ENCODE assay signal across 23 cellular contexts in genomic region chr15:48941913-48942312, GRCh38. TPM values are rescaled to one million over a fixed set of nuclear protein-coding genes. Genes with fewer than 3 reads are reported as not detected.
DNase-seq lines count a peak whose midpoint lies in the region; ATAC-seq and TF ChIP-seq lines count a peak whose summit lies in the region.
"Had no signal": no experiment of that assay in that cellular context is flagged by ENCODE, and none has a peak within 500 bp of the region (broad histone marks: within the 10 kb centered on the region; RNA-seq: fewer than 3 reads in every experiment).

No MANE protein-coding gene starts in this region.

- no peaks in the 10 kb centered on the region for H3K9me3 Mint-ChIP-seq in natural killer cell treated with Interleukin-12 subunit alpha and Interleukin-12 subunit beta and Interleukin-15 and Interleukin-18, amount 100 ng/mL, for 72 hours
- no peaks in the 10 kb centered on the region for H3K9me3 Mint-ChIP-seq in natural killer cell
- peaks cover 8% of the 10 kb centered on the region for H3K9me3 Mint-ChIP-seq in activated T-helper 1 cell treated with anti-CD3 and anti-CD28 coated beads, Interleukin-12 subunit alpha, Interleukin-12 subunit beta, Interleukin-2, Interleukin-4 antibody, amounts not matched to agents 30 ng/mL and 10 ng/mL and 1 ng/mL, durations not matched to agents 14 hours and 24 hours and 36 hours
- H3K9me3 Mint-ChIP-seq in chondrocyte (ENCODE audit: low read depth): peaks cover 10% of the 10 kb centered on the region
- H3K9me3 Mint-ChIP-seq in activated CD8-positive, alpha-beta T cell treated with anti-CD3 and anti-CD28 coated beads, Interleukin-2, amount 10 ng/mL, durations not matched to agents 7 days and 5 days (ENCODE audit: insufficient read depth): no peaks in the 10 kb centered on the region
- H3K9me3 Mint-ChIP-seq: CD4-positive, alpha-beta T cell; CD8-positive, alpha-beta memory T cell had no signal

- intact Hi-C loops in natural killer cell (cut with micrococcal nuclease): no loop called here
- intact Hi-C loops in activated T-helper 1 cell treated with anti-CD3 and anti-CD28 coated beads, Interleukin-12 subunit alpha, Interleukin-12 subunit beta, Interleukin-2, Interleukin-4 antibody, amounts not matched to agents 30 ng/mL and 10 ng/mL and 1 ng/mL, durations not matched to agents 14 hours and 24 hours and 36 hours (cut with micrococcal nuclease): no loop called here

- peaks cover 18 to 26% of the 10 kb centered on the region in 2 donors for H3K27me3 Mint-ChIP-seq in natural killer cell treated with Interleukin-12 subunit alpha and Interleukin-12 subunit beta and Interleukin-15 and Interleukin-18, amount 100 ng/mL, for 72 hours
- H3K27me3 Mint-ChIP-seq in natural killer cell (ENCODE audit: low read depth in 2 of 2): peaks cover 13 to 16% of the 10 kb centered on the region in 2 donors
- no peaks in the 10 kb centered on the region for H3K27me3 Mint-ChIP-seq in activated T-helper 1 cell treated with anti-CD3 and anti-CD28 coated beads, Interleukin-12 subunit alpha, Interleukin-12 subunit beta, Interleukin-2, Interleukin-4 antibody, amounts not matched to agents 30 ng/mL and 10 ng/mL and 1 ng/mL, durations not matched to agents 14 hours and 24 hours and 36 hours (ENCODE audit: insufficient read depth)
- no peaks in the 10 kb centered on the region for H3K27me3 Mint-ChIP-seq in chondrocyte (ENCODE audit: low read depth)
- peaks cover 14% of the 10 kb centered on the region for H3K27me3 Mint-ChIP-seq in activated CD8-positive, alpha-beta T cell treated with anti-CD3 and anti-CD28 coated beads, Interleukin-2, amount 10 ng/mL, durations not matched to agents 7 days and 5 days (ENCODE audit: low read depth)

- H3K27ac Mint-ChIP-seq in natural killer cell treated with Interleukin-12 subunit alpha and Interleukin-12 subunit beta and Interleukin-15 and Interleukin-18, amount 100 ng/mL, for 72 hours: peak overlapping the region in 1 of 2 donors; percentile 94
- H3K27ac Mint-ChIP-seq in natural killer cell (no peak overlapping the region), chondrocyte (ENCODE audit: unreplicated experiment) (peak overlapping the region; percentile 23)
- H3K27ac Mint-ChIP-seq in activated T-helper 1 cell treated with anti-CD3 and anti-CD28 coated beads, Interleukin-12 subunit alpha, Interleukin-12 subunit beta, Interleukin-2, Interleukin-4 antibody, amounts not matched to agents 30 ng/mL and 10 ng/mL and 1 ng/mL, durations not matched to agents 14 hours and 24 hours and 36 hours: peak overlapping the region; percentile 31
- H3K27ac Mint-ChIP-seq in activated CD8-positive, alpha-beta T cell treated with anti-CD3 and anti-CD28 coated beads, Interleukin-2, amount 10 ng/mL, durations not matched to agents 7 days and 5 days: no peak overlapping the region
- H3K27ac Mint-ChIP-seq: CD14-positive monocyte; CD4-positive, alpha-beta T cell; CD8-positive, alpha-beta memory T cell had no signal

- ATAC-seq in natural killer cell treated with Interleukin-12 subunit alpha and Interleukin-12 subunit beta and Interleukin-15 and Interleukin-18, amount 100 ng/mL, for 72 hours: no peak
- ATAC-seq in natural killer cell: no peak
- ATAC-seq in left lobe of liver: no peak
- no peak for ATAC-seq in activated CD8-positive, alpha-beta T cell treated with anti-CD3 and anti-CD28 coated beads, Interleukin-2, amount 10 ng/mL, durations not matched to agents 7 days and 5 days
- ATAC-seq: A549, GM12878 had no signal

- peaks cover 7% of the 10 kb centered on the region for H3K36me3 Mint-ChIP-seq in natural killer cell treated with Interleukin-12 subunit alpha and Interleukin-12 subunit beta and Interleukin-15 and Interleukin-18, amount 100 ng/mL, for 72 hours
- H3K36me3 Mint-ChIP-seq in natural killer cell: no peaks in the 10 kb centered on the region
- peaks cover 17% of the 10 kb centered on the region for H3K36me3 Mint-ChIP-seq in activated T-helper 1 cell treated with anti-CD3 and anti-CD28 coated beads, Interleukin-12 subunit alpha, Interleukin-12 subunit beta, Interleukin-2, Interleukin-4 antibody, amounts not matched to agents 30 ng/mL and 10 ng/mL and 1 ng/mL, durations not matched to agents 14 hours and 24 hours and 36 hours (ENCODE audit: low read depth)
- peaks cover 11% of the 10 kb centered on the region for H3K36me3 Mint-ChIP-seq in chondrocyte (ENCODE audit: low read depth)
- H3K36me3 Mint-ChIP-seq in activated CD8-positive, alpha-beta T cell treated with anti-CD3 and anti-CD28 coated beads, Interleukin-2, amount 10 ng/mL, durations not matched to agents 7 days and 5 days (ENCODE audit: low read depth): no peaks in the 10 kb centered on the region
- H3K36me3 Mint-ChIP-seq: CD14-positive monocyte; CD8-positive, alpha-beta memory T cell had no signal

- no peak for DNase-seq in natural killer cell treated with Interleukin-12 subunit alpha and Interleukin-12 subunit beta and Interleukin-15 and Interleukin-18, amount 100 ng/mL, for 72 hours (ENCODE audit: low spot score)
- DNase-seq in natural killer cell: no peak
- DNase-seq in activated T-helper 1 cell treated with anti-CD3 and anti-CD28 coated beads, Interleukin-12 subunit alpha, Interleukin-12 subunit beta, Interleukin-2, Interleukin-4 antibody, amounts not matched to agents 30 ng/mL and 10 ng/mL and 1 ng/mL, durations not matched to agents 14 hours and 24 hours and 36 hours (ENCODE audit: low spot score): no peak
- no peak for DNase-seq in chondrocyte (ENCODE audit: low spot score)
- DNase-seq in NCI-H1417 (lab: John Stamatoyannopoulos, UW): no peak
- no peak for DNase-seq in left lobe of liver (ENCODE audit: low spot score)
- DNase-seq in activated CD8-positive, alpha-beta T cell treated with anti-CD3 and anti-CD28 coated beads, Interleukin-2, amount 10 ng/mL, durations not matched to agents 7 days and 5 days: no peak
- DNase-seq: 8988T; ACHN; AML-193; BE2C; CD4-positive, alpha-beta T cell; CD8-positive, alpha-beta memory T cell; DMS 273 treated with DMSO at 0.1 percent for 48 hours; DMS79; EL; GDM1; GM23248; H7; HCEC 1CT had no signal

- POLR2A ChIA-PET in activated CD8-positive, alpha-beta T cell treated with anti-CD3 and anti-CD28 coated beads, Interleukin-2, amount 10 ng/mL, durations not matched to agents 7 days and 5 days (lab: Charles Lee): no interaction called here

- H3K4me3 Mint-ChIP-seq in natural killer cell treated with Interleukin-12 subunit alpha and Interleukin-12 subunit beta and Interleukin-15 and Interleukin-18, amount 100 ng/mL, for 72 hours: peak overlapping the region; percentile 77
- H3K4me3 Mint-ChIP-seq in natural killer cell (no peak overlapping the region), chondrocyte (ENCODE audit: unreplicated experiment) (no peak overlapping the region)
- H3K4me3 Mint-ChIP-seq in activated T-helper 1 cell treated with anti-CD3 and anti-CD28 coated beads, Interleukin-12 subunit alpha, Interleukin-12 subunit beta, Interleukin-2, Interleukin-4 antibody, amounts not matched to agents 30 ng/mL and 10 ng/mL and 1 ng/mL, durations not matched to agents 14 hours and 24 hours and 36 hours: no peak overlapping the region
- H3K4me3 Mint-ChIP-seq in activated CD8-positive, alpha-beta T cell treated with anti-CD3 and anti-CD28 coated beads, Interleukin-2, amount 10 ng/mL, durations not matched to agents 7 days and 5 days: no peak overlapping the region
- H3K4me3 Mint-ChIP-seq: CD14-positive monocyte; CD4-positive, alpha-beta T cell; CD8-positive, alpha-beta memory T cell had no signal

- CTCF ChIA-PET in activated CD8-positive, alpha-beta T cell treated with anti-CD3 and anti-CD28 coated beads, Interleukin-2, amount 10 ng/mL, durations not matched to agents 7 days and 5 days (lab: Charles Lee): interaction anchor here (1.0 kb wide), 1 partner anchor 32 kb away, joined by 3 read pairs; no protein-coding TSS in a partner anchor

- TF ChIP-seq CTCF in natural killer cell (IDR thresholded peaks at IDR 0.05): no peak
- TF ChIP-seq CTCF in chondrocyte (IDR thresholded peaks at IDR 0.05): no peak

- H3K4me1 Mint-ChIP-seq in natural killer cell treated with Interleukin-12 subunit alpha and Interleukin-12 subunit beta and Interleukin-15 and Interleukin-18, amount 100 ng/mL, for 72 hours (ENCODE audit: low read depth in 2 of 2): peaks cover 7 to 45% of the 10 kb centered on the region in 2 donors
- peaks cover 5 to 7% of the 10 kb centered on the region in 2 donors for H3K4me1 Mint-ChIP-seq in natural killer cell
- H3K4me1 Mint-ChIP-seq in activated T-helper 1 cell treated with anti-CD3 and anti-CD28 coated beads, Interleukin-12 subunit alpha, Interleukin-12 subunit beta, Interleukin-2, Interleukin-4 antibody, amounts not matched to agents 30 ng/mL and 10 ng/mL and 1 ng/mL, durations not matched to agents 14 hours and 24 hours and 36 hours (ENCODE audit: low read depth): peaks cover 62% of the 10 kb centered on the region
- peaks cover 68% of the 10 kb centered on the region for H3K4me1 Mint-ChIP-seq in chondrocyte (ENCODE audit: low read depth)
- H3K4me1 Mint-ChIP-seq in activated CD8-positive, alpha-beta T cell treated with anti-CD3 and anti-CD28 coated beads, Interleukin-2, amount 10 ng/mL, durations not matched to agents 7 days and 5 days (ENCODE audit: low read depth): peaks cover 15% of the 10 kb centered on the region
- H3K4me1 Mint-ChIP-seq: CD8-positive, alpha-beta memory T cell had no signal

RNA-seq across cellular contexts. Expression of gene SHC4, which starts 21.8 kb away (rescaled TPM):
- 1 to 10 TPM in 1 of 2 donors, under 1 TPM in 1; 0.57 to 2.8 TPM for total RNA-seq in natural killer cell treated with Interleukin-12 subunit alpha and Interleukin-12 subunit beta and Interleukin-15 and Interleukin-18, amount 100 ng/mL, for 72 hours
- total RNA-seq in natural killer cell: under 1 TPM; 0.19 to 0.43 (median 0.20) TPM
- 25.7 and 26.4 TPM in 2 replicates for total RNA-seq in activated T-helper 1 cell treated with anti-CD3 and anti-CD28 coated beads, Interleukin-12 subunit alpha, Interleukin-12 subunit beta, Interleukin-2, Interleukin-4 antibody, amounts not matched to agents 30 ng/mL and 10 ng/mL and 1 ng/mL, durations not matched to agents 14 hours and 24 hours and 36 hours
- total RNA-seq in chondrocyte: 35.3 to 61.8 TPM (median 35.6 TPM) in 3 replicates
- total RNA-seq in left lobe of liver: 0.15 TPM
- total RNA-seq in activated CD8-positive, alpha-beta T cell treated with anti-CD3 and anti-CD28 coated beads, Interleukin-2, amount 10 ng/mL, durations not matched to agents 7 days and 5 days: under 1 TPM; 0.65 to 0.66 TPM
- total RNA-seq: CD4-positive, alpha-beta T cell had no signal

Comparison
In these comparisons a context has a peak if more than half of its experiments do, and no peak if none do; other contexts are left out.
1. H3K27ac Mint-ChIP-seq: peak in activated T-helper 1 cell treated with anti-CD3 and anti-CD28 coated beads, Interleukin-12 subunit alpha, Interleukin-12 subunit beta, Interleukin-2, Interleukin-4 antibody, amounts not matched to agents 30 ng/mL and 10 ng/mL and 1 ng/mL, durations not matched to agents 14 hours and 24 hours and 36 hours (single experiment) and chondrocyte (single experiment); none in natural killer cell (0 of 2) and activated CD8-positive, alpha-beta T cell treated with anti-CD3 and anti-CD28 coated beads, Interleukin-2, amount 10 ng/mL, durations not matched to agents 7 days and 5 days (single experiment).